8 cellular contexts compared by ENCODE assay signal in the genomic region with DNA sequence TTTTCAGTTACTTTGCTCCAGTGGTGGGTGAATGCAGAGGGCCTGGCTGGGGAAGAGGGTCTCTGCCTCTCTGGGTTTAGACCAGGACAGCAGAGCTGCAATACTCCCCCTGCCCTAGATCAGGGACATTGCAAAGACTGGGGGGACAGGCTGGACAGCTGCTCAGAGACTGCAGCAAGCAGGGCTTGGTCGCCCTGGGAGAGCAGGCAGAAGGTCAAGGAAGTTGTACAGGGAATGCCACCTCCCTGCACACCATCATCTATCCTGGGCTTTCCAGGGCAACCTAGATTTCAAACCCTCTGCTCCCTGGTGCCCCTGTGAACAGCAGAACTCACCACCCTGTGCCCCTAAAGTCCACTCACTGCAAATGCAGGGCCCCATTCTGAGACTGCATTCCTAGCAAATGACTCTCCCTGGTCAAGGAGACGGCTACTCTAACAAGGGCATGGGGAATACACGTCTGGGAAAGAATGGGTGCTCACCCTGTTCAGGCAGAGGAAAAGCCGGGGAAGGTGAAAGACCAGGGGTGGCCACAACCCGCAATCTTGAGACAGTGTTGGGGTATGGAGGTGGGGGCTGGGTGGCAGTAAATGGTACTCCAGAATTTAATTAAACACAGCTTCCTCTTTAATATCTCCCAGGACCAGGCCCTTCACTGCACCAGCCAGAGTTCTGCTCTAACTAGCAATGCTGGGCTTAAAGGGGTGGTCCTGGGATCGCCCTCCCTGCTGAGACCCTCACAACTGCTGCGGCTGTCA. TPM values are rescaled to one million over a fixed set of nuclear protein-coding genes. Genes with fewer than 3 reads are reported as not detected.
A peak's percentile ranks its signal among the peaks of the same experiment; 100 is the strongest.
DNase-seq lines count a peak whose midpoint lies in the region; ATAC-seq and TF ChIP-seq lines count a peak whose summit lies in the region.
"Had no signal": no experiment of that assay in that cellular context is flagged by ENCODE, and none has a peak within 500 bp of the region (broad histone marks: within the 10 kb centered on the region; RNA-seq: fewer than 3 reads in every experiment).

No MANE protein-coding gene starts in this region.

- CTCF ChIA-PET in activated B cell treated with CpG ODN at 0.5 μM for 24 hours (lab: Charles Lee) = no interaction called here
- CTCF ChIA-PET in activated CD4-positive, alpha-beta memory T cell treated with anti-CD3 and anti-CD28 coated beads, Interleukin-2, amount 10 ng/mL, durations not matched to agents 7 days and 5 days (lab: Charles Lee) = interaction anchor here (1.3 kb wide), 1 partner anchor 9 kb away, joined by 5 read pairs; no protein-coding TSS in a partner anchor

- H3K36me3 Mint-ChIP-seq in HFFc6 (ENCODE audit: low read depth) (peaks cover 21% of the 10 kb centered on the region), activated B cell treated with CpG ODN at 0.5 μM for 24 hours (ENCODE audit: low read depth) (no peaks in the 10 kb centered on the region)
- H3K36me3 Mint-ChIP-seq in activated CD4-positive, alpha-beta memory T cell treated with anti-CD3 and anti-CD28 coated beads, Interleukin-2, amount 10 ng/mL, durations not matched to agents 7 days and 5 days (ENCODE audit: low read depth) = peaks cover 5% of the 10 kb centered on the region

- H3K4me1 ChIP-seq in iPS DF 6.9 (ENCODE audit: control insufficient read depth, insufficient read depth, low read length) (peaks cover 18% of the 10 kb centered on the region), stomach (peaks cover 55 to 79% (median 72%) of the 10 kb centered on the region in 4 donors)

- H3K27ac Mint-ChIP-seq in HFFc6 = peak overlapping the region; percentile 94
- H3K27ac Mint-ChIP-seq in activated B cell treated with CpG ODN at 0.5 μM for 24 hours = no peak overlapping the region
- H3K27ac Mint-ChIP-seq in activated CD4-positive, alpha-beta memory T cell treated with anti-CD3 and anti-CD28 coated beads, Interleukin-2, amount 10 ng/mL, durations not matched to agents 7 days and 5 days = no peak overlapping the region

- ATAC-seq in activated B cell treated with CpG ODN at 0.5 μM for 24 hours (ENCODE audit: low read depth) (no peak), GM19023 (IDR thresholded peaks at IDR 0.05; ENCODE audit: unreplicated experiment) (no peak)

- H3K27me3 ChIP-seq in iPS DF 6.9 (ENCODE audit: control insufficient read depth, insufficient read depth, low read length) (no peaks in the 10 kb centered on the region), stomach (no peaks in the 10 kb centered on the region)

- H3K9me3 Mint-ChIP-seq in HFFc6 (no peaks in the 10 kb centered on the region), activated B cell treated with CpG ODN at 0.5 μM for 24 hours (no peaks in the 10 kb centered on the region)
- H3K9me3 Mint-ChIP-seq in activated CD4-positive, alpha-beta memory T cell treated with anti-CD3 and anti-CD28 coated beads, Interleukin-2, amount 10 ng/mL, durations not matched to agents 7 days and 5 days = no peaks in the 10 kb centered on the region

- peak; percentile 54 for TF ChIP-seq CTCF in HFFc6 (IDR thresholded peaks at IDR 0.05)
- TF ChIP-seq CTCF in activated B cell treated with CpG ODN at 0.5 μM for 24 hours (IDR thresholded peaks at IDR 0.05) = no peak
- no peak for TF ChIP-seq CTCF in stomach (IDR thresholded peaks at IDR 0.05)

- no peaks in the 10 kb centered on the region for H3K9me3 ChIP-seq in iPS DF 6.9 (ENCODE audit: control insufficient read depth, insufficient read depth, low read length)
- H3K9me3 ChIP-seq in stomach = no peaks in the 10 kb centered on the region

- peaks cover 55% of the 10 kb centered on the region for H3K4me1 Mint-ChIP-seq in HFFc6 (ENCODE audit: low read depth)
- H3K4me1 Mint-ChIP-seq in activated B cell treated with CpG ODN at 0.5 μM for 24 hours = peaks cover 13% of the 10 kb centered on the region
- peaks cover 30% of the 10 kb centered on the region for H3K4me1 Mint-ChIP-seq in activated CD4-positive, alpha-beta memory T cell treated with anti-CD3 and anti-CD28 coated beads, Interleukin-2, amount 10 ng/mL, durations not matched to agents 7 days and 5 days

- TF ChIP-seq POLR2A in stomach (IDR thresholded peaks at IDR 0.05) = no peak

- H3K27ac ChIP-seq in iPS DF 6.9 (ENCODE audit: low read length) (no peak overlapping the region), stomach (peak overlapping the region; percentile 39 to 89 (median 88))

- intact Hi-C loops in activated B cell treated with CpG ODN at 0.5 μM for 24 hours (cut with micrococcal nuclease) (no loop called here), stomach (cut with DNase I; ENCODE audit: low total_unique reads) (no loop called here)

- POLR2A ChIA-PET in activated B cell treated with CpG ODN at 0.5 μM for 24 hours (lab: Charles Lee) = no interaction called here
- POLR2A ChIA-PET in activated CD4-positive, alpha-beta memory T cell treated with anti-CD3 and anti-CD28 coated beads, Interleukin-2, amount 10 ng/mL, durations not matched to agents 7 days and 5 days (lab: Charles Lee) = interaction anchor here (1.2 kb wide), 1 partner anchor 9 kb away, joined by 3 read pairs; no protein-coding TSS in a partner anchor

- peak overlapping the region; percentile 94 for H3K4me3 Mint-ChIP-seq in HFFc6
- peak overlapping the region; percentile 36 for H3K4me3 Mint-ChIP-seq in activated B cell treated with CpG ODN at 0.5 μM for 24 hours
- H3K4me3 Mint-ChIP-seq in activated CD4-positive, alpha-beta memory T cell treated with anti-CD3 and anti-CD28 coated beads, Interleukin-2, amount 10 ng/mL, durations not matched to agents 7 days and 5 days = no peak overlapping the region

- H3K36me3 ChIP-seq in iPS DF 6.9 (ENCODE audit: control insufficient read depth, insufficient read depth, low read length) (no peaks in the 10 kb centered on the region), stomach (peaks cover 0 to 20% (median 10%) of the 10 kb centered on the region in 4 donors)

- no CpG with 5 or more reads among the region's 7 CpGs for WGBS in iPS DF 6.9 (ENCODE audit: insufficient coverage, insufficient read length)
- WGBS in stomach, 5 donors = 13 to 33% (median 17%) methylated on average over 7 of the region's 7 CpGs

- H3K27me3 Mint-ChIP-seq in HFFc6 (ENCODE audit: insufficient read depth) (peaks cover 1% of the 10 kb centered on the region), activated B cell treated with CpG ODN at 0.5 μM for 24 hours (peaks cover 47% of the 10 kb centered on the region)
- peaks cover 60% of the 10 kb centered on the region for H3K27me3 Mint-ChIP-seq in activated CD4-positive, alpha-beta memory T cell treated with anti-CD3 and anti-CD28 coated beads, Interleukin-2, amount 10 ng/mL, durations not matched to agents 7 days and 5 days

- TF ChIP-seq EP300 in stomach (IDR thresholded peaks at IDR 0.05) = no peak

- peak overlapping the region; percentile 28; the same call in 1 of the 2 replicates for H3K4me3 ChIP-seq in iPS DF 6.9 (ENCODE audit: low read length)
- peak overlapping the region; percentile 53 to 63 (median 58) for H3K4me3 ChIP-seq in stomach

- DNase-seq in HFFc6 (peak; percentile 77), activated B cell treated with CpG ODN at 0.5 μM for 24 hours (no peak), iPS DF 6.9 (ENCODE audit: low read depth, low spot score) (no peak), stomach (no peak)
- DNase-seq in stimulated activated CD8-positive, alpha-beta memory T cell treated with anti-CD3 and anti-CD28 coated beads, Interleukin-4, amount 100 ng/mL, for 48 hours = no peak
- no peak for DNase-seq in activated CD4-positive, alpha-beta memory T cell treated with anti-CD3 and anti-CD28 coated beads, Interleukin-2, amount 10 ng/mL, durations not matched to agents 7 days and 5 days

RNA-seq across cellular contexts. Expression of gene KIFC3, which starts 1.0 kb away (rescaled TPM):
- total RNA-seq in HFFc6 (2021; fragmentation: NEBNext Ultra II Directional; extraction: Animal tissue kit (Norgen Biotek cat#: 25700)) = 10 to 100 TPM; 51.8 to 81.5 (median 72.7) TPM
- total RNA-seq in activated B cell treated with CpG ODN at 0.5 μM for 24 hours (0.27 and 0.29 TPM in 2 replicates), stomach (100 to 1,000 TPM in 1 of 5 donors, 10 to 100 TPM in 3, 1 to 10 TPM in 1; 2.3 to 249 (median 40.0) TPM)
- polyA plus RNA-seq in stomach = 10 to 100 TPM; 21.1 to 46.6 (median 22.1) TPM
- total RNA-seq in activated CD4-positive, alpha-beta memory T cell treated with anti-CD3 and anti-CD28 coated beads, Interleukin-2, amount 10 ng/mL, durations not matched to agents 7 days and 5 days = not detected
- total RNA-seq: T-helper 2 cell treated with Interferon-gamma antibody and Interleukin-4, amounts not matched to agents 100 ng/mL and 5 ng/mL, for 36 hours had no signal
